Comparison of ENCODE assay signal across 26 cellular contexts in genomic region chrX:75642811-75643361, GRCh38.
"Had no signal": no experiment of that assay in that cellular context is flagged by ENCODE, and none has a peak within 500 bp of the region (broad histone marks: within the 10 kb centered on the region; RNA-seq: fewer than 3 reads in every experiment).

No MANE protein-coding gene starts in this region.

- H3K27ac ChIP-seq: esophagus squamous epithelium, gastroesophageal sphincter, left ventricle myocardium inferior, thyroid gland, VCaP had no signal

- H3K4me3 ChIP-seq: esophagus squamous epithelium, gastroesophageal sphincter, left ventricle myocardium inferior, smooth muscle cell, thyroid gland had no signal

- H3K36me3 ChIP-seq: esophagus squamous epithelium, gastroesophageal sphincter, left ventricle myocardium inferior, thyroid gland had no signal

- DNase-seq: activated CD4-positive, alpha-beta T cell treated with anti-CD3 and anti-CD28 coated beads, Interleukin-2, amount 50 U/mL, for 1 hour; activated CD8-positive, alpha-beta T cell treated with anti-CD3 and anti-CD28 coated beads, Interleukin-2, amount 10 ng/mL, durations not matched to agents 7 days and 5 days; activated effector memory CD4-positive, alpha-beta T cell treated with Interleukin-2 at 50 U/mL for 16 hours; activated naive CD4-positive, alpha-beta T cell treated with anti-CD3 and anti-CD28 coated beads for 36 hours; activated T-cell treated with anti-CD3 and anti-CD28 coated beads, Interleukin-2, amount 50 U/mL, for 1 hour; amygdala; cortex of kidney; endodermal cell; esophagus squamous epithelium; head of caudate nucleus; hypothalamus; left ventricle myocardium inferior; mammary epithelial cell; midbrain; natural killer cell; stimulated activated CD4-positive, alpha-beta T cell treated with anti-CD3 and anti-CD28 coated beads, Interleukin-15, amount 100 ng/mL, for 24 hours; stimulated activated CD4-positive, alpha-beta T cell treated with anti-CD3 and anti-CD28 coated beads, Interleukin-2, amount 100 ng/mL, for 48 hours; stimulated activated CD8-positive, alpha-beta memory T cell treated with anti-CD3 and anti-CD28 coated beads, Interleukin-4, amount 100 ng/mL, for 48 hours; stimulated activated naive CD4-positive, alpha-beta T cell treated with Interleukin-2 at 50 U/mL for 16 hours; substantia nigra; thyroid gland had no signal

- H3K4me2 ChIP-seq: smooth muscle cell had no signal

- H3K27me3 ChIP-seq: esophagus squamous epithelium, gastroesophageal sphincter, thyroid gland had no signal

- H3K9me3 ChIP-seq: gastroesophageal sphincter, thyroid gland had no signal

- ATAC-seq: activated CD4-positive, CD25-positive, alpha-beta regulatory T cell treated with anti-CD3 and anti-CD28 coated beads, Interleukin-2, amount 50 U/mL, for 24 hours; activated CD8-positive, alpha-beta T cell treated with anti-CD3 and anti-CD28 coated beads, Interleukin-2, amount 10 ng/mL, durations not matched to agents 7 days and 5 days; gastroesophageal sphincter; natural killer cell; sciatic nerve had no signal

- H3K4me1 ChIP-seq: esophagus squamous epithelium, gastroesophageal sphincter, left ventricle myocardium inferior, thyroid gland had no signal
